In genomic region chr4:49288801-49289200, GRCh38 we compare ENCODE assay signal across 7 cellular contexts.
DNase-seq lines count a peak whose midpoint lies in the region; ATAC-seq and TF ChIP-seq lines count a peak whose summit lies in the region.
"Not testable (repeated sequence)": the region's sequence is repeated elsewhere in the genome, so short reads cannot be mapped to it uniquely, and the experiment has no call there.

No MANE protein-coding gene starts in this region.

- DNase-seq in BE2C (peak; percentile 24), GM10248 (ENCODE audit: extremely low spot score) (peak; percentile 10), HPDE6-E6E7 (ENCODE audit: extremely low spot score) (peak; percentile 42), fibroblast of villous mesenchyme (ENCODE audit: low read depth) (peak; percentile 1), left lung (peak; percentile 53 to 76), pons (ENCODE audit: low spot score) (peak; percentile 0)
- DNase-seq in activated effector memory CD4-positive, alpha-beta T cell treated with anti-CD3 and anti-CD28 coated beads, Interleukin-2, amount 50 U/mL, for 16 hours: peak; percentile 57

- POLR2A ChIA-PET in GM10248 (lab: Yijun Ruan, JAX): not testable (repeated sequence)

- H3K4me3 ChIP-seq in BE2C (ENCODE audit: low read depth, low read length); fibroblast of villous mesenchyme (ENCODE audit: low read depth, low read length); left lung: not testable (repeated sequence)

- intact Hi-C loops in left lung (cut with DNase I): not testable (repeated sequence)

- not testable (repeated sequence) for ATAC-seq in left lung

- H3K36me3 ChIP-seq in BE2C, left lung: not testable (repeated sequence)

- CTCF ChIA-PET in GM10248 (lab: Yijun Ruan, JAX): not testable (repeated sequence)

- H3K4me1 ChIP-seq in BE2C, left lung: not testable (repeated sequence)

- TF ChIP-seq CTCF in BE2C (IDR thresholded peaks at IDR 0.05; ENCODE audit: low read depth, low read length); GM10248 (IDR thresholded peaks at IDR 0.05; ENCODE audit: control extremely low read depth, extremely low read depth, low read depth, missing control alignments); fibroblast of villous mesenchyme (IDR thresholded peaks at IDR 0.05; ENCODE audit: insufficient read depth, low read depth, low read length); left lung (IDR thresholded peaks at IDR 0.05): not testable (repeated sequence)

- H3K9me3 ChIP-seq in BE2C: not testable (repeated sequence)
- peaks cover 0 to 22% of the 10 kb centered on the region in 2 donors for H3K9me3 ChIP-seq in left lung

- H3K27ac ChIP-seq in left lung: not testable (repeated sequence)

- not testable (repeated sequence) for H3K27me3 ChIP-seq in BE2C, left lung

Comparison
In these comparisons a context has a peak if more than half of its experiments do, and no peak if none do; other contexts are left out.
1. DNase-seq: peak in every context shown above with its lines; median percentile 64 in left lung; 57 in activated effector memory CD4-positive, alpha-beta T cell treated with anti-CD3 and anti-CD28 coated beads, Interleukin-2, amount 50 U/mL, for 16 hours; 42 in HPDE6-E6E7; 24 in BE2C; 10 in GM10248; 1 in fibroblast of villous mesenchyme; 0 in pons.